In genomic region chr13:48542581-48543341, GRCh38 we compare ENCODE assay signal across 8 cellular contexts.
DNase-seq lines count a peak whose midpoint lies in the region; ATAC-seq and FAIRE-seq lines count a peak whose summit lies in the region.

No MANE protein-coding gene starts in this region.

- no peaks in the 10 kb centered on the region for H3K27me3 ChIP-seq in subcutaneous abdominal adipose tissue (ENCODE audit: control insufficient read depth in 5 of 5, insufficient read depth in 4 of 5, low read length in 5 of 5)

- no peaks in the 10 kb centered on the region for H3K9me3 ChIP-seq in subcutaneous abdominal adipose tissue (ENCODE audit: control insufficient read depth in 5 of 5, low read length in 5 of 5)

- FAIRE-seq in HTR-8/SVneo (lab: Jason Lieb, UNC) = no peak

- peak overlapping the region; percentile 30 to 51 (median 32) for H3K4me3 ChIP-seq in subcutaneous abdominal adipose tissue (ENCODE audit: low read depth in 1 of 5, low read length in 5 of 5)

- H3K36me3 ChIP-seq in subcutaneous abdominal adipose tissue (ENCODE audit: control insufficient read depth in 5 of 5, insufficient read depth in 5 of 5, low read length in 5 of 5) = no peaks in the 10 kb centered on the region

- peak overlapping the region in 2 of 5 donors; percentile 32 to 39 for H3K9ac ChIP-seq in subcutaneous abdominal adipose tissue (ENCODE audit: low read length in 5 of 5)

- peak overlapping the region; percentile 74 for H3K27ac ChIP-seq in subcutaneous abdominal adipose tissue (ENCODE audit: low read depth, low read length)

- H3K4me1 ChIP-seq in subcutaneous abdominal adipose tissue (ENCODE audit: control insufficient read depth in 5 of 5, insufficient read depth in 5 of 5, low read length in 5 of 5) = peaks cover 6 to 37% (median 19%) of the 10 kb centered on the region in 5 donors

- DNase-seq in COR-L47 (lab: John Stamatoyannopoulos, UW) = peak; percentile 57
- peak; percentile 48 to 53 for DNase-seq in Kasumi-1 (lab: John Stamatoyannopoulos, UW)
- peak in 34 of 58 donors; percentile 1 to 49 (median 18) for DNase-seq in anterior cingulate cortex (lab: John Stamatoyannopoulos, UW)
- peak; percentile 45 for DNase-seq in iris pigment epithelial cell (ENCODE audit: low read depth)
- DNase-seq in stimulated activated CD4-positive, alpha-beta T cell treated with anti-CD3 and anti-CD28 coated beads, Interleukin-1b, Interleukin-23, amount 100 ng/mL, for 48 hours = no peak
- no peak for DNase-seq in HTR-8/SVneo (ENCODE audit: insufficient read length, low spot score)

- ATAC-seq in HG03439 (IDR thresholded peaks at IDR 0.05; ENCODE audit: unreplicated experiment) = no peak

Comparison
In these comparisons a context has a peak if more than half of its experiments do, and no peak if none do; other contexts are left out.
1. DNase-seq: peak in COR-L47 (single experiment), Kasumi-1 (2 of 2), anterior cingulate cortex (34 of 58) and iris pigment epithelial cell (single experiment); none in stimulated activated CD4-positive, alpha-beta T cell treated with anti-CD3 and anti-CD28 coated beads, Interleukin-1b, Interleukin-23, amount 100 ng/mL, for 48 hours (single experiment) and HTR-8/SVneo (single experiment).